In the genomic region with DNA sequence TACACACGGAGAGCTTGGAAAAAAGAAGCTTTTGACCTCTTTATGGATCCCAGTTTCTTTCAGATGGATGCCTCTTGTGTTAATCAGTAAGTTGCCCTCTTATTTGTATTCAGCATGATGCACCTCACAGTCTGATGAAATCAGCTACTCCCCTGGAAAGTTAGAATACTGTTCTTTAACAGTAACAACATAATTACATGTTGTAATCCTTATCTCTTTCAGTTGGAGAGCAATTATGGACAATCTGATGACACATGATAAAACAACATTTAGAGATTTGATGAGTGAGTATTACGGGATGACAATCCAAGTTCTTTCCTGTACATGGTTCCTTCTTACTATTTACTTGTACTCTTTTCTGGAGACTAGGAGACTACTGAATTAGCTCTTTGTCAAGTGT, we compare ENCODE assay signal across 23 cellular contexts.
DNase-seq lines count a peak whose midpoint lies in the region; ATAC-seq and TF ChIP-seq lines count a peak whose summit lies in the region.
"Had no signal": no experiment of that assay in that cellular context is flagged by ENCODE, and none has a peak within 500 bp of the region (broad histone marks: within the 10 kb centered on the region; RNA-seq: fewer than 3 reads in every experiment).

No MANE protein-coding gene starts in this region.

- H3K4me3 Mint-ChIP-seq in activated naive CD4-positive, alpha-beta T cell treated with anti-CD3 and anti-CD28 coated beads, Interleukin-2, amount 50 U/mL, for 24 hours: no peak overlapping the region
- H3K4me3 Mint-ChIP-seq: activated CD4-positive, alpha-beta T cell treated with anti-CD3 and anti-CD28 coated beads, Interleukin-2, amount 10 ng/mL, durations not matched to agents 7 days and 5 days; activated CD8-positive, alpha-beta memory T cell treated with anti-CD3 and anti-CD28 coated beads, Interleukin-2, amount 10 ng/mL, durations not matched to agents 7 days and 5 days; activated naive CD8-positive, alpha-beta T cell treated with anti-CD3 and anti-CD28 coated beads, Interleukin-2, amount 10 ng/mL, durations not matched to agents 7 days and 5 days; IgD-negative memory B cell; stimulated activated effector memory CD8-positive, alpha-beta T cell treated with anti-CD3 and anti-CD28 coated beads, Interleukin-12 subunit alpha, Interleukin-12 subunit beta, amount 100 ng/mL, for 72 hours; T-helper 17 cell had no signal

- H3K9me3 Mint-ChIP-seq in activated naive CD4-positive, alpha-beta T cell treated with anti-CD3 and anti-CD28 coated beads, Interleukin-2, amount 50 U/mL, for 24 hours: no peaks in the 10 kb centered on the region
- H3K9me3 Mint-ChIP-seq: activated CD4-positive, alpha-beta T cell treated with anti-CD3 and anti-CD28 coated beads, Interleukin-2, amount 10 ng/mL, durations not matched to agents 7 days and 5 days; activated naive CD8-positive, alpha-beta T cell treated with anti-CD3 and anti-CD28 coated beads, Interleukin-2, amount 10 ng/mL, durations not matched to agents 7 days and 5 days; activated T-helper 2 cell treated with anti-CD3 and anti-CD28 coated beads, Interferon-gamma antibody, Interleukin-2, Interleukin-4, amounts not matched to agents 10 μg/mL and 5 μg/mL and 100 μg/mL, durations not matched to agents 14 hours and 24 hours and 36 hours; IgD-negative memory B cell; stimulated activated effector memory CD8-positive, alpha-beta T cell treated with anti-CD3 and anti-CD28 coated beads, Interleukin-12 subunit alpha, Interleukin-12 subunit beta, amount 100 ng/mL, for 72 hours had no signal

- peaks cover 2% of the 10 kb centered on the region for H3K36me3 Mint-ChIP-seq in activated naive CD4-positive, alpha-beta T cell treated with anti-CD3 and anti-CD28 coated beads, Interleukin-2, amount 50 U/mL, for 24 hours
- H3K36me3 Mint-ChIP-seq: IgD-negative memory B cell had no signal

- H3K27me3 Mint-ChIP-seq in activated naive CD4-positive, alpha-beta T cell treated with anti-CD3 and anti-CD28 coated beads, Interleukin-2, amount 50 U/mL, for 24 hours: no peaks in the 10 kb centered on the region
- H3K27me3 Mint-ChIP-seq: activated CD4-positive, alpha-beta T cell treated with anti-CD3 and anti-CD28 coated beads, Interleukin-2, amount 10 ng/mL, durations not matched to agents 7 days and 5 days; activated CD8-positive, alpha-beta memory T cell treated with anti-CD3 and anti-CD28 coated beads, Interleukin-2, amount 10 ng/mL, durations not matched to agents 7 days and 5 days; activated naive CD8-positive, alpha-beta T cell treated with anti-CD3 and anti-CD28 coated beads, Interleukin-2, amount 10 ng/mL, durations not matched to agents 7 days and 5 days; IgD-negative memory B cell; progenitor cell of endocrine pancreas; T-helper 17 cell had no signal

- no peak for ATAC-seq in GM21528 (IDR thresholded peaks at IDR 0.05; ENCODE audit: low FRiP score, unreplicated experiment)
- ATAC-seq: A549; activated CD8-positive, alpha-beta memory T cell treated with anti-CD3 and anti-CD28 coated beads, Interleukin-2, amount 10 ng/mL, durations not matched to agents 7 days and 5 days; heart right ventricle; stimulated activated effector memory CD8-positive, alpha-beta T cell treated with anti-CD3 and anti-CD28 coated beads, Interleukin-12 subunit alpha, Interleukin-12 subunit beta, amount 100 ng/mL, for 72 hours; T-helper 17 cell had no signal

- H3K27ac Mint-ChIP-seq in activated naive CD4-positive, alpha-beta T cell treated with anti-CD3 and anti-CD28 coated beads, Interleukin-2, amount 50 U/mL, for 24 hours: peak overlapping the region; percentile 30
- H3K27ac Mint-ChIP-seq: activated CD4-positive, alpha-beta T cell treated with anti-CD3 and anti-CD28 coated beads, Interleukin-2, amount 10 ng/mL, durations not matched to agents 7 days and 5 days; activated CD8-positive, alpha-beta memory T cell treated with anti-CD3 and anti-CD28 coated beads, Interleukin-2, amount 10 ng/mL, durations not matched to agents 7 days and 5 days; activated naive CD8-positive, alpha-beta T cell treated with anti-CD3 and anti-CD28 coated beads, Interleukin-2, amount 10 ng/mL, durations not matched to agents 7 days and 5 days; activated T-helper 2 cell treated with anti-CD3 and anti-CD28 coated beads, Interferon-gamma antibody, Interleukin-2, Interleukin-4, amounts not matched to agents 10 μg/mL and 5 μg/mL and 100 μg/mL, durations not matched to agents 14 hours and 24 hours and 36 hours; IgD-negative memory B cell; progenitor cell of endocrine pancreas; T-helper 17 cell had no signal

- no peak for DNase-seq in activated naive CD4-positive, alpha-beta T cell treated with Interleukin-2 at 50 U/mL for 16 hours
- DNase-seq in NCI-H748 (lab: John Stamatoyannopoulos, UW; ENCODE audit: unreplicated experiment) (peak; percentile 30), fibroblast of pulmonary artery (ENCODE audit: low read depth) (peak; percentile 13), skeletal muscle cell (ENCODE audit: low read depth) (peak; percentile 8), NCI-H1048 (lab: John Stamatoyannopoulos, UW) (no peak)
- DNase-seq in effector CD8-positive, alpha-beta T cell (lab: John Stamatoyannopoulos, UW): no peak
- DNase-seq: activated CD4-positive, alpha-beta T cell treated with anti-CD3 and anti-CD28 coated beads, Interleukin-2, amount 10 ng/mL, durations not matched to agents 7 days and 5 days; activated CD8-positive, alpha-beta memory T cell treated with anti-CD3 and anti-CD28 coated beads, Interleukin-2, amount 10 ng/mL, durations not matched to agents 7 days and 5 days; activated naive CD8-positive, alpha-beta T cell treated with anti-CD3 and anti-CD28 coated beads, Interleukin-2, amount 10 ng/mL, durations not matched to agents 7 days and 5 days; brain microvascular endothelial cell; heart right ventricle; NCI-H446 treated with DMSO at 0.1 percent for 48 hours; stimulated activated CD4-positive, alpha-beta T cell treated with anti-CD3 and anti-CD28 coated beads, Interleukin-1b, Interleukin-23, amount 100 ng/mL, for 48 hours; T-helper 17 cell had no signal

- no peak for TF ChIP-seq CTCF in fibroblast of pulmonary artery (IDR thresholded peaks at IDR 0.05; ENCODE audit: low read length, missing control alignments)

- no peaks in the 10 kb centered on the region for H3K4me1 Mint-ChIP-seq in activated naive CD4-positive, alpha-beta T cell treated with anti-CD3 and anti-CD28 coated beads, Interleukin-2, amount 50 U/mL, for 24 hours
- H3K4me1 Mint-ChIP-seq: activated CD4-positive, alpha-beta T cell treated with anti-CD3 and anti-CD28 coated beads, Interleukin-2, amount 10 ng/mL, durations not matched to agents 7 days and 5 days; activated CD8-positive, alpha-beta memory T cell treated with anti-CD3 and anti-CD28 coated beads, Interleukin-2, amount 10 ng/mL, durations not matched to agents 7 days and 5 days; activated naive CD8-positive, alpha-beta T cell treated with anti-CD3 and anti-CD28 coated beads, Interleukin-2, amount 10 ng/mL, durations not matched to agents 7 days and 5 days; IgD-negative memory B cell; stimulated activated effector memory CD8-positive, alpha-beta T cell treated with anti-CD3 and anti-CD28 coated beads, Interleukin-12 subunit alpha, Interleukin-12 subunit beta, amount 100 ng/mL, for 72 hours had no signal

- no peak overlapping the region for H3K4me3 ChIP-seq in fibroblast of pulmonary artery (replicated peaks; ENCODE audit: low read depth, low read length)
- H3K4me3 ChIP-seq in skeletal muscle cell (ENCODE audit: low read depth, low read length): no peak overlapping the region
- H3K4me3 ChIP-seq: A549, coronary artery, heart right ventricle, suprapubic skin had no signal

Comparison
In these comparisons a context has a peak if more than half of its experiments do, and no peak if none do; other contexts are left out.
1. DNase-seq: peak in NCI-H748 (single experiment), fibroblast of pulmonary artery (single experiment) and skeletal muscle cell (single experiment); none in activated naive CD4-positive, alpha-beta T cell treated with Interleukin-2 at 50 U/mL for 16 hours (single experiment), NCI-H1048 (single experiment) and effector CD8-positive, alpha-beta T cell (single experiment).